ENCODE assay signal across 8 cellular contexts in the genomic region with DNA sequence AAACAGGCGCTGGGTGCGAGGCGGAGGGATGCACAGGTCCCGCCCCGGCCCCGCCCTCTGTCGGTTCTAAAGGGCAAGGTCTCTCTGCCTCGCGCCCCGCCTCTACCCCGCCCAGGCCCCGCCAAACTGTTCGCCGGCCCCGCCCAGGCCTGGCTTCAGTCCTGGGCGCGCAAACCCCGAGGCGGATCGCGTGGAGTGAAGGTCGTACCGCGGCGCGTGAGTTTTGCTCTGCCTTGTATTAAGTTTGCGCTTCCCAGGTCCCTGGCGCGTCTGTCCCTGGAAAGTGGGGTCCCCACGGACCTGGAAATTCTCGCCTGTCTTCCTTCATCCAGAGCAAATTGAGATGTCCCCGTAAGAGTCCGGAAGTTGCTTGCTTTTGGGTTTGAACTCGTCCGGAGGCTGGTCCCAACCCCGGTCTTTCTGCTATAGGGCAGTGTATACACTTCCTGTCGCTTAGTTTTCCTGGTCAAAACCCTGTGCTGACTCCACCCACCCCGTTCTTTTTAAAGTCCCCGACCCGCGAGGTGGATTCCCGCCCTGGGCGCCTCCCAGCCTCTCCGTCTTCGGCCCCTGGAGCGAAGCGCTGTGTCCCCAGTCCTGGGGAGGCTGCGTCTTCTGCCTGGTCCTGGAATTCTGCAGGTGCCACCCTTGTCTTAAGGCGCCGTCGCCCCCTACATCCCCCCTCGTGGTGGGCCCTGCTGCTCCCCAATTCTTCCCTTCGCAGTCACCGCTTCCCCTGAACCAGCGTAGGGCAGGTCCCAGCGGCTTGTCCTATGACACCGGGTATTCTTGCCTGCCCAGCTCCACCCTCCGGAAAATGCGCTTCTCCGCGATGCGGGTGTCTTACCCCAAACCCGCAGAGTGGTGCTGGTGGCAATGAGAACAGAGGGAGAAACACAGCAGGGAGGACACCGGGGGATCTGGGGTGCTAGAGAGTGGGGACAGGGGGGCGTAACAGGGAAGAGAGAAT. TPM values are rescaled to one million over a fixed set of nuclear protein-coding genes. Genes with fewer than 3 reads are reported as not detected.
DNase-seq lines count a peak whose midpoint lies in the region; ATAC-seq and TF ChIP-seq lines count a peak whose summit lies in the region.

No MANE protein-coding gene starts in this region.

- intact Hi-C loops in lower leg skin (cut with DNase I; ENCODE audit: low total_unique reads): no loop called here

- DNase-seq in activated CD4-positive, alpha-beta T cell treated with anti-CD3 and anti-CD28 coated beads, Interleukin-2, amount 50 U/mL, for 24 hours (ENCODE audit: low read depth in 1 of 2, low spot score in 1 of 2): peak; percentile 68 to 86
- DNase-seq in dedifferentiated amniotic fluid mesenchymal stem cell (ENCODE audit: extremely low spot score) (peak; percentile 49), lower leg skin (ENCODE audit: low spot score in 2 of 2) (peak; percentile 83 to 97), NOMO-1 treated with dmso at 0.1 percent for 144 hours (lab: John Stamatoyannopoulos, UW; ENCODE audit: unreplicated experiment) (no peak)
- DNase-seq in stimulated activated CD4-positive, alpha-beta T cell treated with anti-CD3 and anti-CD28 coated beads, Interleukin-2, amount 100 ng/mL, for 48 hours: peak; percentile 83 to 90

- TF ChIP-seq POLR2A in GM19193 (IDR thresholded peaks at IDR 0.05; ENCODE audit: extremely low read depth, insufficient read depth, insufficient read length): peak; percentile 76
- TF ChIP-seq POLR2A in lower leg skin (IDR thresholded peaks at IDR 0.05): no peak

- ATAC-seq in HG03439 (IDR thresholded peaks at IDR 0.05; ENCODE audit: unreplicated experiment) (peak; percentile 90), GM21717 (IDR thresholded peaks at IDR 0.05; ENCODE audit: unreplicated experiment) (no peak)

- peak overlapping the region; percentile 16 for H3K4me3 ChIP-seq in lower leg skin (ENCODE audit: low read depth, poor library complexity, severe bottlenecking)

- WGBS in lower leg skin, 2 donors: 1 to 5% methylated on average over 41 to 44 of the region's 65 CpGs

- no peak for TF ChIP-seq CTCF in lower leg skin (IDR thresholded peaks at IDR 0.05)

RNA-seq across cellular contexts. Expression of gene ZNF808, which starts 8.6 kb away (rescaled TPM):
- 10 to 100 TPM; 11.8 to 23.2 (median 15.8) TPM for total RNA-seq in lower leg skin

RNA-seq across cellular contexts. Expression of gene ZNF701, which starts 34.0 kb away (rescaled TPM):
- 10 to 100 TPM; 11.6 to 13.7 (median 12.9) TPM for total RNA-seq in lower leg skin
